In the genomic region with DNA sequence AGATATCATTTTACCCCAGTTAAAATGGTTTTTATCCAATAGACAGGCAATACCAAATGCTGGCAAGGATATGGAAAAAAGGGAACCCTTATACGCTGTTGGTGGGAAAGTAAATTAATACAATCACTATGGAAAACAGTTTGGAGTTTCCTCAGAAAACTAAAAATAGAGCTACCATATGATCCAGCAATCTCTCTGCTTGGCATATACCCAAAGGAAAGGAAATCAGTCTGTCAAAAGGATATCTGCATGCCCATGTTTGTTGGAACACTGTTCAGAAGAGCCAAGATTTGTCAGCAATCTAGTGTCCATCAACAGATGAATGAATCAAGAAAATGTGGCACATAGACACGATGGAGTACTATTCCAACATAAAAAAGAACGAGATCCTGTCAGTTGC, we compare ENCODE assay signal across 24 cellular contexts.
"Had no signal": no experiment of that assay in that cellular context is flagged by ENCODE, and none has a peak within 500 bp of the region (broad histone marks: within the 10 kb centered on the region; RNA-seq: fewer than 3 reads in every experiment).

No MANE protein-coding gene starts in this region.

- H3K4me3 Mint-ChIP-seq: IgD-negative memory B cell, T-cell had no signal

- H3K4me3 ChIP-seq: K562 had no signal

- H3K9me2 ChIP-seq: SK-N-SH had no signal

- H3K27ac Mint-ChIP-seq: IgD-negative memory B cell, T-cell had no signal

- H3K4me2 ChIP-seq: KMS-11, SK-N-SH had no signal

- H3K4me1 Mint-ChIP-seq: IgD-negative memory B cell, T-cell had no signal

- H3K27me3 Mint-ChIP-seq: IgD-negative memory B cell had no signal

- ATAC-seq: K562, Panc1, PC-3, T-cell had no signal

- DNase-seq: Kasumi-1; MM.1S; NCI-H1092 treated with DMSO at 0.1 percent for 48 hours; NCI-H1436; NCI-H187; NCI-H2029; NCI-H2081 treated with DMSO at 0.1 percent for 48 hours; NCI-H2171; NCI-H345; NCI-H524; NCI-H526 treated with DMSO at 0.1 percent for 48 hours; NCI-H774; NK-92 treated with Interleukin-12 subunit alpha and Interleukin-12 subunit beta, amount 100 ng/mL, for 24 hours; PC-3; SHP77; SK-N-SH; SW 1271; T-cell had no signal

- H3K36me3 Mint-ChIP-seq: T-cell had no signal

- H3K27ac ChIP-seq: HL-60, KMS-11, RWPE1 had no signal
